ENCODE assay signal across 12 cellular contexts in the genomic region with DNA sequence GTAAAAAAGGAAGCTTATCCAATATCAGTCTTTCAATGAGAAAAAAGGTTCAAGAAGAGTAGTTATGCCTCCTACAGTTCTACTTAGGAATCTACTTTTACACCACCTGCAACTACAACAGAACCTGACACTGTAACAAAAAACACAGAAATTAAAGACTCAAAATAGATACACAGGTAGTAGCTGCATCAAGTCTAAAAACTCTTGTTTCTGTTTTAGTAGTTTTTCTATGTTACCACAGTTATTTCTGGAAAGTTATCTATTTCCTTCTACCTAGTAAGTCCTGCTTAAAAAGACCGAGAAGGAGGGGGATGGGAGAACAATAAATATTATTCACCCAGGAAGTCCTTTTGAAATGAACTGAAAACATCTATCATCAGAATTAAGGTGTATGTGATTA. TPM values are rescaled to one million over a fixed set of nuclear protein-coding genes. Genes with fewer than 3 reads are reported as not detected.
A peak's percentile ranks its signal among the peaks of the same experiment; 100 is the strongest.
DNase-seq lines count a peak whose midpoint lies in the region; ATAC-seq and TF ChIP-seq lines count a peak whose summit lies in the region.
"Had no signal": no experiment of that assay in that cellular context is flagged by ENCODE, and none has a peak within 500 bp of the region (broad histone marks: within the 10 kb centered on the region; RNA-seq: fewer than 3 reads in every experiment).

No MANE protein-coding gene starts in this region.

- no peak for DNase-seq in NCI-H526 (lab: John Stamatoyannopoulos, UW)
- no peak for DNase-seq in head of caudate nucleus
- no peak for DNase-seq in Right ventricle myocardium inferior (ENCODE audit: missing footprints)
- no peak for DNase-seq in HPDE6-E6E7 (ENCODE audit: extremely low spot score)
- DNase-seq: DMS79; stimulated activated CD4-positive, alpha-beta T cell treated with anti-CD3 and anti-CD28 coated beads, Interleukin-4, amount 100 ng/mL, for 24 hours; stomach; T-helper 17 cell had no signal

- H3K27ac ChIP-seq in C4-2B, result no peak overlapping the region
- H3K27ac ChIP-seq: stomach had no signal

- intact Hi-C loops in head of caudate nucleus (cut with DNase I) (no loop called here), Right ventricle myocardium inferior (cut with DNase I) (no loop called here)

- TF ChIP-seq CTCF in C4-2B (conservative IDR thresholded peaks at IDR 0.05), result 0 out of 2 replicates have a peak, but pooled peaks have one; percentile 3

- ATAC-seq in GM18511 (IDR thresholded peaks at IDR 0.05; ENCODE audit: unreplicated experiment) (peak; percentile 77), GM21717 (IDR thresholded peaks at IDR 0.05; ENCODE audit: unreplicated experiment) (peak; percentile 78), HG03439 (IDR thresholded peaks at IDR 0.05; ENCODE audit: unreplicated experiment) (peak; percentile 63), Right ventricle myocardium inferior (no peak)
- ATAC-seq: T-helper 17 cell had no signal

RNA-seq across cellular contexts. Expression of a gene that starts 52.5 kb away (rescaled TPM):
- 19.2 TPM for total RNA-seq in Right ventricle myocardium inferior
